ENCODE assay signal across 1 cellular context in the genomic region with DNA sequence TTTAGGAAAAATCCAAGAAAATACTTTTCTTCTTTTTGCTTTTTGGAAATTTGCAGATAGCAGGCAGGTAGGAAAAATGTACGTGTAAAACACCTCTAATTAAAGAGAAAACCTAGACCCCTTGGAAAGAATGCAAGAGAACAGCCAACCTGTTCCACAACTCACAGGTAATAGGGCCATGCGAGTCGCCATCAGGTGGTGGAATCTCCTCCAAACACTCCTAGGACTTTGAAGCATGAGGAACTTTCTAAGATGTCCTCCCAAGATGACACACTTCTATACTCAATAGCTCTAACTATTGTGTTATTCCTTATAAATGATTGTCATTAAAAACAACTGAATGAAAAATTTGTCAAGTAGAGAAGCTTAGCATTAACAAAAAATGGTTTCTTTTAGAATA.
TF ChIP-seq lines count a peak whose summit lies in the region.

No MANE protein-coding gene starts in this region.

TF ChIP-seq in A549, 52 proteins besides CTCF, POLR2A, EP300 and RAD21 (continued from another document):
- no peak for TF ChIP-seq ATOH8 (CRISPR knock-in tag; IDR thresholded peaks at IDR 0.05; ENCODE audit: low read depth)
- no peak for TF ChIP-seq CEBPB (IDR thresholded peaks at IDR 0.05)
- TF ChIP-seq REST (IDR thresholded peaks at IDR 0.05), result no peak
- TF ChIP-seq ZFP36 (IDR thresholded peaks at IDR 0.05; ENCODE audit: borderline replicate concordance, partially characterized antibody), result no peak
- TF ChIP-seq MAZ (IDR thresholded peaks at IDR 0.05; ENCODE audit: borderline replicate concordance, low read depth, low read length), result no peak
- TF ChIP-seq, protein P1, sequence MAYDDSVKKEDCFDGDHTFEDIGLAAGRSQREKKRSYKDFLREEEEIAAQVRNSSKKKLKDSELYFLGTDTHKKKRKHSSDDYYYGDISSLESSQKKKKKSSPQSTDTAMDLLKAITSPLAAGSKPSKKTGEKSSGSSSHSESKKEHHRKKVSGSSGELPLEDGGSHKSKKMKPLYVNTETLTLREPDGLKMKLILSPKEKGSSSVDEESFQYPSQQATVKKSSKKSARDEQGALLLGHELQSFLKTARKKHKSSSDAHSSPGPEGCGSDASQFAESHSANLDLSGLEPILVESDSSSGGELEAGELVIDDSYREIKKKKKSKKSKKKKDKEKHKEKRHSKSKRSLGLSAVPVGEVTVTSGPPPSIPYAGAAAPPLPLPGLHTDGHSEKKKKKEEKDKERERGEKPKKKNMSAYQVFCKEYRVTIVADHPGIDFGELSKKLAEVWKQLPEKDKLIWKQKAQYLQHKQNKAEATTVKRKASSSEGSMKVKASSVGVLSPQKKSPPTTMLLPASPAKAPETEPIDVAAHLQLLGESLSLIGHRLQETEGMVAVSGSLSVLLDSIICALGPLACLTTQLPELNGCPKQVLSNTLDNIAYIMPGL (CRISPR knock-in tag; IDR thresholded peaks at IDR 0.05; ENCODE audit: borderline replicate concordance), result no peak
